21 cellular contexts compared by ENCODE assay signal in genomic region chr1:184824716-184825323, GRCh38.
DNase-seq lines count a peak whose midpoint lies in the region; ATAC-seq, FAIRE-seq and TF ChIP-seq lines count a peak whose summit lies in the region.
"Had no signal": no experiment of that assay in that cellular context is flagged by ENCODE, and none has a peak within 500 bp of the region (broad histone marks: within the 10 kb centered on the region; RNA-seq: fewer than 3 reads in every experiment).

No MANE protein-coding gene starts in this region.

- no peaks in the 10 kb centered on the region for H3K4me1 ChIP-seq in endodermal cell (ENCODE audit: control insufficient read depth, insufficient read depth, low read length)

- H3K27me3 ChIP-seq in endodermal cell (ENCODE audit: control insufficient read depth, insufficient read depth, low read length, poor library complexity, severe bottlenecking): no peaks in the 10 kb centered on the region
- H3K27me3 ChIP-seq: tibial artery had no signal

- H3K9me3 ChIP-seq in endodermal cell (ENCODE audit: control insufficient read depth, low read length): no peaks in the 10 kb centered on the region
- H3K9me3 ChIP-seq: mucosa of descending colon, tibial artery had no signal

- no peak overlapping the region for H3K27ac ChIP-seq in endodermal cell (ENCODE audit: low read depth, low read length)

- no peaks in the 10 kb centered on the region for H3K36me3 ChIP-seq in endodermal cell (ENCODE audit: control insufficient read depth, insufficient read depth, low read length)

- H3K27ac Mint-ChIP-seq in CD14-positive monocyte: peak overlapping the region; percentile 57 to 89 (median 86)
- peak overlapping the region; percentile 51 for H3K27ac Mint-ChIP-seq in activated T-helper 17 cell treated with anti-CD3 and anti-CD28 coated beads, Interleukin-2, amount 50 U/mL, for 72 hours
- peak overlapping the region; percentile 34 to 48 (median 48) for H3K27ac Mint-ChIP-seq in nephron
- no peak overlapping the region for H3K27ac Mint-ChIP-seq in endodermal cell
- H3K27ac Mint-ChIP-seq: activated CD4-positive, alpha-beta memory T cell treated with anti-CD3 and anti-CD28 coated beads for 36 hours had no signal

- peaks cover 45 to 62% of the 10 kb centered on the region in 2 donors for H3K36me3 Mint-ChIP-seq in CD14-positive monocyte
- peaks cover 91% of the 10 kb centered on the region for H3K36me3 Mint-ChIP-seq in activated T-helper 17 cell treated with anti-CD3 and anti-CD28 coated beads, Interleukin-2, amount 50 U/mL, for 72 hours (ENCODE audit: low read depth)
- no peaks in the 10 kb centered on the region for H3K36me3 Mint-ChIP-seq in nephron (ENCODE audit: low read depth)
- H3K36me3 Mint-ChIP-seq in endodermal cell (ENCODE audit: low read depth): peaks cover 3% of the 10 kb centered on the region

- no peaks in the 10 kb centered on the region for H3K9me3 Mint-ChIP-seq in CD14-positive monocyte
- no peaks in the 10 kb centered on the region for H3K9me3 Mint-ChIP-seq in activated T-helper 17 cell treated with anti-CD3 and anti-CD28 coated beads, Interleukin-2, amount 50 U/mL, for 72 hours
- no peaks in the 10 kb centered on the region for H3K9me3 Mint-ChIP-seq in nephron
- no peaks in the 10 kb centered on the region for H3K9me3 Mint-ChIP-seq in endodermal cell
- H3K9me3 Mint-ChIP-seq: activated CD4-positive, alpha-beta memory T cell treated with anti-CD3 and anti-CD28 coated beads for 36 hours; activated T-cell treated with anti-CD3 and anti-CD28 coated beads, Interleukin-2, amount 50 U/mL, for 4 hours had no signal

- no peak for TF ChIP-seq POLR2A in GM12891 (IDR thresholded peaks at IDR 0.05; ENCODE audit: low read depth, low read length)

- H3K4me1 Mint-ChIP-seq in CD14-positive monocyte (peaks cover 39% of the 10 kb centered on the region), nephron (peaks cover 75% of the 10 kb centered on the region), endodermal cell (no peaks in the 10 kb centered on the region)
- H3K4me1 Mint-ChIP-seq in activated T-helper 17 cell treated with anti-CD3 and anti-CD28 coated beads, Interleukin-2, amount 50 U/mL, for 72 hours: peaks cover 20% of the 10 kb centered on the region

- TF ChIP-seq CTCF in CD14-positive monocyte (IDR thresholded peaks at IDR 0.05): no peak
- TF ChIP-seq CTCF in nephron (IDR thresholded peaks at IDR 0.05; ENCODE audit: unreplicated experiment in 3 of 3): no peak
- no peak for TF ChIP-seq CTCF in endodermal cell (conservative IDR thresholded peaks at IDR 0.05)

- ATAC-seq in activated T-helper 17 cell treated with anti-CD3 and anti-CD28 coated beads, Interleukin-2, amount 50 U/mL, for 72 hours (replicated peaks): no peak
- ATAC-seq: activated T-cell treated with anti-CD3 and anti-CD28 coated beads, Interleukin-2, amount 50 U/mL, for 4 hours; left colon; mucosa of descending colon had no signal

- peaks cover 0 to 2% (median 1%) of the 10 kb centered on the region in 3 donors for H3K27me3 Mint-ChIP-seq in CD14-positive monocyte (ENCODE audit: low read depth in 3 of 3)
- no peaks in the 10 kb centered on the region for H3K27me3 Mint-ChIP-seq in activated T-helper 17 cell treated with anti-CD3 and anti-CD28 coated beads, Interleukin-2, amount 50 U/mL, for 72 hours
- peaks cover 4% of the 10 kb centered on the region for H3K27me3 Mint-ChIP-seq in nephron (ENCODE audit: low read depth)
- H3K27me3 Mint-ChIP-seq in endodermal cell (ENCODE audit: insufficient read depth): no peaks in the 10 kb centered on the region
- H3K27me3 Mint-ChIP-seq: activated CD4-positive, alpha-beta memory T cell treated with anti-CD3 and anti-CD28 coated beads for 36 hours had no signal

- intact Hi-C loops in CD14-positive monocyte (cut with micrococcal nuclease): no loop called here

- FAIRE-seq in GM12891 (lab: Jason Lieb, UNC): no peak
- FAIRE-seq: D721Med, H1 had no signal

- 92 to 100% methylated on average over 2 to 3 of the region's 3 CpGs for WGBS in endodermal cell (ENCODE audit: insufficient coverage in 1 of 2, insufficient read length in 1 of 2), 2 experiments

- DNase-seq in CD14-positive monocyte (ENCODE audit: low spot score): no peak
- no peak for DNase-seq in GM12891 (ENCODE audit: insufficient read length, low spot score)
- no peak for DNase-seq in superior temporal gyrus (ENCODE audit: extremely low spot score)
- no peak for DNase-seq in endodermal cell
- no peak for DNase-seq in DMS 273 treated with DMSO at 0.1 percent for 48 hours (lab: John Stamatoyannopoulos, UW)
- no peak for DNase-seq in stimulated activated naive CD4-positive, alpha-beta T cell treated with Interleukin-2 at 50 U/mL for 16 hours (lab: John Stamatoyannopoulos, UW)
- DNase-seq: activated CD4-positive, alpha-beta memory T cell treated with anti-CD3 and anti-CD28 coated beads for 36 hours; activated T-cell treated with anti-CD3 and anti-CD28 coated beads, Interleukin-2, amount 50 U/mL, for 4 hours; central memory CD4-positive, alpha-beta T cell; KG1; left colon; mucosa of descending colon; NCI-H1417 treated with DMSO at 0.1 percent for 48 hours; NCI-H2227 treated with DMSO at 0.1 percent for 48 hours; SHP77; stimulated activated CD4-positive, alpha-beta T cell treated with anti-CD3 and anti-CD28 coated beads, Interleukin-4, amount 100 ng/mL, for 24 hours; tibial artery had no signal

- H3K4me3 Mint-ChIP-seq in CD14-positive monocyte: no peak overlapping the region
- H3K4me3 Mint-ChIP-seq in activated T-helper 17 cell treated with anti-CD3 and anti-CD28 coated beads, Interleukin-2, amount 50 U/mL, for 72 hours: no peak overlapping the region
- no peak overlapping the region for H3K4me3 Mint-ChIP-seq in nephron
- H3K4me3 Mint-ChIP-seq in endodermal cell: no peak overlapping the region
- H3K4me3 Mint-ChIP-seq: activated CD4-positive, alpha-beta memory T cell treated with anti-CD3 and anti-CD28 coated beads for 36 hours; activated T-cell treated with anti-CD3 and anti-CD28 coated beads, Interleukin-2, amount 50 U/mL, for 4 hours had no signal

- H3K4me3 ChIP-seq in endodermal cell (ENCODE audit: low read length): no peak overlapping the region
- H3K4me3 ChIP-seq: mucosa of descending colon, tibial artery had no signal

- no peak overlapping the region for H3K9ac ChIP-seq in endodermal cell (ENCODE audit: extremely low read depth, low read length, poor library complexity, severe bottlenecking)

TF ChIP-seq in GM12891, 5 proteins besides CTCF, POLR2A, EP300 and RAD21:
- no peak for TF ChIP-seq POU2F2 (IDR thresholded peaks at IDR 0.05; ENCODE audit: low read depth, low read length)
- TF ChIP-seq SPI1 (IDR thresholded peaks at IDR 0.05; ENCODE audit: low read depth, low read length): peak; percentile 57
- TF ChIP-seq PAX5 (IDR thresholded peaks at IDR 0.05; ENCODE audit: insufficient read depth, low read length, severe bottlenecking): no peak
